In the genomic region with DNA sequence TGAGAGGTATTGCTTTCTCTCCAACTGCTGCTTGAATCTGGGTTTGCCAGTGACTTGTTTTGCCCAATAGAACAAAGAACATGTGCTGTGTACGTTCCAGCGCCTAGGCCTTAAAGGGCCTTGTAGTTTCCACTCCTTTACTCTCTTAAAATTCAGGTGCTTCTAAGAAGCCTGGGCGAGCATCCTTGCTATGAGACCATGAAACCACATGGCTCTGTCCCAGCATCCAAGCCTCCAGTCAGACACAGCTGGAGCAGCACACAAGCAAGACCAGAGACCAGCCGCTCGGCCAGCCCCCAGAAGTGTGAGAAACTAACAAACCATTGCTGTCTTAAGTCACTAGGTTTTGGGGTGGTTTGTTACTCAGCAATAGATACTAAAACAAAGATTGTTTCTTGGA, we compare ENCODE assay signal across 11 cellular contexts. TPM values are rescaled to one million over a fixed set of nuclear protein-coding genes. Genes with fewer than 3 reads are reported as not detected.
DNase-seq lines count a peak whose midpoint lies in the region; ATAC-seq lines count a peak whose summit lies in the region.
"Had no signal": no experiment of that assay in that cellular context is flagged by ENCODE, and none has a peak within 500 bp of the region (broad histone marks: within the 10 kb centered on the region; RNA-seq: fewer than 3 reads in every experiment).

No MANE protein-coding gene starts in this region.

- no peaks in the 10 kb centered on the region for H3K36me3 Mint-ChIP-seq in stimulated activated naive CD8-positive, alpha-beta T cell treated with anti-CD3 and anti-CD28 coated beads, Interleukin-15, Interleukin-2, amounts not matched to agents 100 ng/mL and 50 ng/mL, for 24 hours (ENCODE audit: low read depth)
- H3K36me3 Mint-ChIP-seq in dendritic cell treated with granulocyte-macrophage colony-stimulating factor and Interleukin-4, amounts not matched to agents 40 ng/mL and 50 ng/mL, for 4 days (ENCODE audit: low read depth): peaks cover 21% of the 10 kb centered on the region

- peaks cover 4 to 16% of the 10 kb centered on the region in 2 donors for H3K36me3 ChIP-seq in neuronal stem cell (replicated peaks in 1 of 2; ENCODE audit: control insufficient read depth in 2 of 2, insufficient read depth in 2 of 2, low read length in 2 of 2)

- WGBS in neuronal stem cell (ENCODE audit: extremely low coverage in 2 of 2, insufficient read length in 2 of 2, insufficient replicate concordance in 1 of 2), 2 donors: no CpG with 5 or more reads among the region's 5 CpGs

- no peak overlapping the region for H3K23ac ChIP-seq in neuronal stem cell (ENCODE audit: low read depth, low read length, poor library complexity)

- H2BK5ac ChIP-seq in neuronal stem cell (ENCODE audit: low read length): no peak overlapping the region

- H2BK120ac ChIP-seq in neuronal stem cell (ENCODE audit: low read depth, low read length): no peak overlapping the region

- H3K4me1 Mint-ChIP-seq in stimulated activated naive CD8-positive, alpha-beta T cell treated with anti-CD3 and anti-CD28 coated beads, Interleukin-15, Interleukin-2, amounts not matched to agents 100 ng/mL and 50 ng/mL, for 24 hours (ENCODE audit: low read depth): peaks cover 60% of the 10 kb centered on the region
- H3K4me1 Mint-ChIP-seq in stimulated activated naive CD8-positive, alpha-beta T cell treated with anti-CD3 and anti-CD28 coated beads, Interleukin-15, amount 100 ng/mL, for 72 hours: peaks cover 44% of the 10 kb centered on the region
- peaks cover 69% of the 10 kb centered on the region for H3K4me1 Mint-ChIP-seq in dendritic cell treated with granulocyte-macrophage colony-stimulating factor and Interleukin-4, amounts not matched to agents 40 ng/mL and 50 ng/mL, for 4 days (ENCODE audit: low read depth)

- no peaks in the 10 kb centered on the region for H3K9me3 ChIP-seq in neuronal stem cell (replicated peaks in 1 of 2; ENCODE audit: control insufficient read depth in 2 of 2, insufficient read depth in 1 of 2, low read depth in 1 of 2, low read length in 2 of 2)
- H3K9me3 ChIP-seq: suprapubic skin had no signal

- no peak overlapping the region for H3K27ac ChIP-seq in neuronal stem cell (replicated peaks; ENCODE audit: low read length)

- no peak overlapping the region for H3K14ac ChIP-seq in neuronal stem cell (ENCODE audit: low read length)

- H3K4me3 ChIP-seq in neuronal stem cell (ENCODE audit: low read length in 2 of 2): no peak overlapping the region
- H3K4me3 ChIP-seq: suprapubic skin had no signal

- H2BK12ac ChIP-seq in neuronal stem cell (ENCODE audit: low read length): no peak overlapping the region

- H4K91ac ChIP-seq in neuronal stem cell (ENCODE audit: low read depth, low read length, poor library complexity): no peak overlapping the region

- H3K18ac ChIP-seq in neuronal stem cell (ENCODE audit: low read length): peak overlapping the region; percentile 38

- peak overlapping the region; percentile 54 for H3K27ac Mint-ChIP-seq in stimulated activated naive CD8-positive, alpha-beta T cell treated with anti-CD3 and anti-CD28 coated beads, Interleukin-15, Interleukin-2, amounts not matched to agents 100 ng/mL and 50 ng/mL, for 24 hours
- no peak overlapping the region for H3K27ac Mint-ChIP-seq in stimulated activated naive CD8-positive, alpha-beta T cell treated with anti-CD3 and anti-CD28 coated beads, Interleukin-15, amount 100 ng/mL, for 72 hours
- peak overlapping the region; percentile 92 for H3K27ac Mint-ChIP-seq in dendritic cell treated with granulocyte-macrophage colony-stimulating factor and Interleukin-4, amounts not matched to agents 40 ng/mL and 50 ng/mL, for 4 days

- H4K8ac ChIP-seq in neuronal stem cell (ENCODE audit: low read depth, low read length): no peak overlapping the region

- no peak overlapping the region for H3K4me2 ChIP-seq in neuronal stem cell (ENCODE audit: insufficient read depth, low read length, poor library complexity, severe bottlenecking)

- H3K9ac ChIP-seq in neuronal stem cell (ENCODE audit: low read depth, low read length, poor library complexity): no peak overlapping the region

- H3K9me3 Mint-ChIP-seq in stimulated activated naive CD8-positive, alpha-beta T cell treated with anti-CD3 and anti-CD28 coated beads, Interleukin-15, Interleukin-2, amounts not matched to agents 100 ng/mL and 50 ng/mL, for 24 hours: no peaks in the 10 kb centered on the region
- no peaks in the 10 kb centered on the region for H3K9me3 Mint-ChIP-seq in stimulated activated naive CD8-positive, alpha-beta T cell treated with anti-CD3 and anti-CD28 coated beads, Interleukin-15, amount 100 ng/mL, for 72 hours
- H3K9me3 Mint-ChIP-seq in dendritic cell treated with granulocyte-macrophage colony-stimulating factor and Interleukin-4, amounts not matched to agents 40 ng/mL and 50 ng/mL, for 4 days: no peaks in the 10 kb centered on the region

- no peak overlapping the region for H2AFZ ChIP-seq in neuronal stem cell (ENCODE audit: low read length)

- H3K79me1 ChIP-seq in neuronal stem cell (ENCODE audit: low read depth, low read length): peaks cover under 1% of the 10 kb centered on the region

- intact Hi-C loops in dendritic cell treated with granulocyte-macrophage colony-stimulating factor and Interleukin-4, amounts not matched to agents 40 ng/mL and 50 ng/mL, for 4 days (cut with micrococcal nuclease): loop anchor here (5.0 to 10.0 kb wide), 2 partner anchors 70 to 72 kb away; partner anchors contain the start of gene ANP32E

- H3K4me3 Mint-ChIP-seq in stimulated activated naive CD8-positive, alpha-beta T cell treated with anti-CD3 and anti-CD28 coated beads, Interleukin-15, Interleukin-2, amounts not matched to agents 100 ng/mL and 50 ng/mL, for 24 hours: no peak overlapping the region
- H3K4me3 Mint-ChIP-seq in stimulated activated naive CD8-positive, alpha-beta T cell treated with anti-CD3 and anti-CD28 coated beads, Interleukin-15, amount 100 ng/mL, for 72 hours: no peak overlapping the region
- peak overlapping the region; percentile 60 for H3K4me3 Mint-ChIP-seq in dendritic cell treated with granulocyte-macrophage colony-stimulating factor and Interleukin-4, amounts not matched to agents 40 ng/mL and 50 ng/mL, for 4 days

- H3K4ac ChIP-seq in neuronal stem cell (ENCODE audit: low read length): no peak overlapping the region

- no peaks in the 10 kb centered on the region for H3K27me3 Mint-ChIP-seq in stimulated activated naive CD8-positive, alpha-beta T cell treated with anti-CD3 and anti-CD28 coated beads, Interleukin-15, Interleukin-2, amounts not matched to agents 100 ng/mL and 50 ng/mL, for 24 hours
- no peaks in the 10 kb centered on the region for H3K27me3 Mint-ChIP-seq in stimulated activated naive CD8-positive, alpha-beta T cell treated with anti-CD3 and anti-CD28 coated beads, Interleukin-15, amount 100 ng/mL, for 72 hours
- no peaks in the 10 kb centered on the region for H3K27me3 Mint-ChIP-seq in dendritic cell treated with granulocyte-macrophage colony-stimulating factor and Interleukin-4, amounts not matched to agents 40 ng/mL and 50 ng/mL, for 4 days

- no peak for DNase-seq in stimulated activated naive CD8-positive, alpha-beta T cell treated with anti-CD3 and anti-CD28 coated beads, Interleukin-15, amount 100 ng/mL, for 72 hours
- DNase-seq in neuronal stem cell (ENCODE audit: low spot score): no peak
- no peak for DNase-seq in EL
- DNase-seq: activated CD4-positive, alpha-beta T cell treated with anti-CD3 and anti-CD28 coated beads for 1 hour; NCI-H1105 had no signal

- H2BK15ac ChIP-seq in neuronal stem cell (ENCODE audit: low read length): no peak overlapping the region

- no peak for ATAC-seq in stimulated activated naive CD8-positive, alpha-beta T cell treated with anti-CD3 and anti-CD28 coated beads, Interleukin-15, amount 100 ng/mL, for 72 hours
- ATAC-seq in GM19395 (IDR thresholded peaks at IDR 0.05; ENCODE audit: unreplicated experiment) (no peak), GM18868 (IDR thresholded peaks at IDR 0.05; ENCODE audit: unreplicated experiment) (no peak), GM19455 (IDR thresholded peaks at IDR 0.05; ENCODE audit: unreplicated experiment) (no peak)

- no peak overlapping the region for H2AK5ac ChIP-seq in neuronal stem cell (ENCODE audit: low read depth, low read length)

- no peaks in the 10 kb centered on the region for H3K27me3 ChIP-seq in neuronal stem cell (ENCODE audit: control insufficient read depth in 3 of 3, insufficient read depth in 3 of 3, low read depth in 1 of 3, low read length in 3 of 3)
- H3K27me3 ChIP-seq: suprapubic skin had no signal

- peaks cover 26 to 27% of the 10 kb centered on the region in 2 donors for H3K4me1 ChIP-seq in neuronal stem cell (ENCODE audit: control insufficient read depth in 2 of 2, insufficient read depth in 1 of 2, low read depth in 1 of 2, low read length in 2 of 2)

RNA-seq across cellular contexts. Expression of gene PLEKHO1, which starts 15.1 kb away (rescaled TPM):
- polyA plus RNA-seq in neuronal stem cell (2013, experiment 1 of 2): 66.9 TPM
- polyA plus RNA-seq in neuronal stem cell (2013, experiment 2 of 2): 65.3 TPM

Comparison
In these comparisons a context has a peak if more than half of its experiments do, and no peak if none do; other contexts are left out.
1. H3K27ac Mint-ChIP-seq: peak in stimulated activated naive CD8-positive, alpha-beta T cell treated with anti-CD3 and anti-CD28 coated beads, Interleukin-15, Interleukin-2, amounts not matched to agents 100 ng/mL and 50 ng/mL, for 24 hours (single experiment) and dendritic cell treated with granulocyte-macrophage colony-stimulating factor and Interleukin-4, amounts not matched to agents 40 ng/mL and 50 ng/mL, for 4 days (single experiment); none in stimulated activated naive CD8-positive, alpha-beta T cell treated with anti-CD3 and anti-CD28 coated beads, Interleukin-15, amount 100 ng/mL, for 72 hours (0 of 2).